6 cellular contexts compared by ENCODE assay signal in the genomic region with DNA sequence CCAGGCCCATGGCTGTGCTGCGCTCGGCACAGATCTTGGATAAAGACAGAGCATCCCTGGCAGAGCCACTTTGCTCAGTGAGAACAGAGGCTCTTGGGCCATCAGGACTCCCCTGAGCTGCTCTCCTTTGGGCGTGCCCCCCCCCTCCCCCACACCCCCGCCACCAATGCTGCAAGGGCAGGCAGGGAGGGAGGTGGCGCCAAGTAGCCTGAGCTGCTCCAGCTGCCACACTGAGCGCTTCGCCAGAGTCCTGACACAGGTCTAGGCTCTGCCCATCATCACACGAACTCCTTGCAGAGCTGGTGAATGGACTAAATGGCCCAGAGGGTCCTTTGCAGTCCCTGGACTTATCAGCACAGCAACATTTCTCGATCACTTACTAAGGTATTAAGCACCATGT.
"Had no signal": no experiment of that assay in that cellular context is flagged by ENCODE, and none has a peak within 500 bp of the region (broad histone marks: within the 10 kb centered on the region; RNA-seq: fewer than 3 reads in every experiment).

No MANE protein-coding gene starts in this region.

- H3K27ac ChIP-seq: HL-60 had no signal

- H3K9me3 Mint-ChIP-seq: GM23338, H9, IgD-negative memory B cell had no signal

- H3K4me3 Mint-ChIP-seq: GM23338, H9, IgD-negative memory B cell had no signal

- H3K4me1 Mint-ChIP-seq: GM23338, H9 had no signal

- H3K27me3 Mint-ChIP-seq: IgD-negative memory B cell had no signal

- H3K27ac Mint-ChIP-seq: GM23338, H9, IgD-negative memory B cell had no signal

- DNase-seq: HCEC 1CT had no signal

- H3K4me3 ChIP-seq: GM23338 had no signal

- ATAC-seq: GM23338, HepG2 had no signal
